ENCODE assay signal across 3 cellular contexts in the genomic region with DNA sequence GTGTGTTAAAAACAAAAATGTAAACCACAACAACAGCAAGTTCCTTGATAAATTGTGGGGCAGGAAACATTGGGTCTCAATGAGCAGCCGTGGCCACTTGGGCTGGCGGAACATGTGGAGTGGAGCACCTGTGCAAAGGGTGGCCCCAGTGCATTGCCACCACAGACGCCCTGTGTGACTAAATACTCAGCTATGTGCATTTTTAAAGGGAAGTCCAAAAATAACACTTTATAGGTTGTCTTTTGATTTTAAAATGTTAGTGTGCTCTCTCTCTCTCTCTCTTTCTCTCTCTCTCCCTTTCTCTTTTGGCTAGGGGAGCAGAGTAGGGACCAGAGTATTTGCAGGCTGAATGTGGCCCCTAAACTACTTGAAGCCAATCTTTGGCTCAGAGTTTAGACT.
TF ChIP-seq lines count a peak whose summit lies in the region.

No MANE protein-coding gene starts in this region.

TF ChIP-seq in SK-N-SH, 30 proteins besides CTCF, POLR2A, EP300 and RAD21 (continued from another document):
- TF ChIP-seq, protein P1, sequence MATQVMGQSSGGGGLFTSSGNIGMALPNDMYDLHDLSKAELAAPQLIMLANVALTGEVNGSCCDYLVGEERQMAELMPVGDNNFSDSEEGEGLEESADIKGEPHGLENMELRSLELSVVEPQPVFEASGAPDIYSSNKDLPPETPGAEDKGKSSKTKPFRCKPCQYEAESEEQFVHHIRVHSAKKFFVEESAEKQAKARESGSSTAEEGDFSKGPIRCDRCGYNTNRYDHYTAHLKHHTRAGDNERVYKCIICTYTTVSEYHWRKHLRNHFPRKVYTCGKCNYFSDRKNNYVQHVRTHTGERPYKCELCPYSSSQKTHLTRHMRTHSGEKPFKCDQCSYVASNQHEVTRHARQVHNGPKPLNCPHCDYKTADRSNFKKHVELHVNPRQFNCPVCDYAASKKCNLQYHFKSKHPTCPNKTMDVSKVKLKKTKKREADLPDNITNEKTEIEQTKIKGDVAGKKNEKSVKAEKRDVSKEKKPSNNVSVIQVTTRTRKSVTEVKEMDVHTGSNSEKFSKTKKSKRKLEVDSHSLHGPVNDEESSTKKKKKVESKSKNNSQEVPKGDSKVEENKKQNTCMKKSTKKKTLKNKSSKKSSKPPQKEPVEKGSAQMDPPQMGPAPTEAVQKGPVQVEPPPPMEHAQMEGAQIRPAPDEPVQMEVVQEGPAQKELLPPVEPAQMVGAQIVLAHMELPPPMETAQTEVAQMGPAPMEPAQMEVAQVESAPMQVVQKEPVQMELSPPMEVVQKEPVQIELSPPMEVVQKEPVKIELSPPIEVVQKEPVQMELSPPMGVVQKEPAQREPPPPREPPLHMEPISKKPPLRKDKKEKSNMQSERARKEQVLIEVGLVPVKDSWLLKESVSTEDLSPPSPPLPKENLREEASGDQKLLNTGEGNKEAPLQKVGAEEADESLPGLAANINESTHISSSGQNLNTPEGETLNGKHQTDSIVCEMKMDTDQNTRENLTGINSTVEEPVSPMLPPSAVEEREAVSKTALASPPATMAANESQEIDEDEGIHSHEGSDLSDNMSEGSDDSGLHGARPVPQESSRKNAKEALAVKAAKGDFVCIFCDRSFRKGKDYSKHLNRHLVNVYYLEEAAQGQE (IDR thresholded peaks at IDR 0.05; ENCODE audit: low read depth, low read length): no peak
- TF ChIP-seq CHD2 (IDR thresholded peaks at IDR 0.05; ENCODE audit: low read length, partially characterized antibody) (no peak), TAF1 (IDR thresholded peaks at IDR 0.05; ENCODE audit: borderline replicate concordance, low read depth, low read length) (no peak), GABPA (IDR thresholded peaks at IDR 0.05; ENCODE audit: low read depth) (no peak), FOSL2 (IDR thresholded peaks at IDR 0.05; ENCODE audit: borderline replicate concordance, low read depth) (peak; percentile 15; the same call in 1 of the 2 replicates), RXRA (IDR thresholded peaks at IDR 0.05; ENCODE audit: borderline replicate concordance, low read depth) (no peak)
- TF ChIP-seq, protein P2, sequence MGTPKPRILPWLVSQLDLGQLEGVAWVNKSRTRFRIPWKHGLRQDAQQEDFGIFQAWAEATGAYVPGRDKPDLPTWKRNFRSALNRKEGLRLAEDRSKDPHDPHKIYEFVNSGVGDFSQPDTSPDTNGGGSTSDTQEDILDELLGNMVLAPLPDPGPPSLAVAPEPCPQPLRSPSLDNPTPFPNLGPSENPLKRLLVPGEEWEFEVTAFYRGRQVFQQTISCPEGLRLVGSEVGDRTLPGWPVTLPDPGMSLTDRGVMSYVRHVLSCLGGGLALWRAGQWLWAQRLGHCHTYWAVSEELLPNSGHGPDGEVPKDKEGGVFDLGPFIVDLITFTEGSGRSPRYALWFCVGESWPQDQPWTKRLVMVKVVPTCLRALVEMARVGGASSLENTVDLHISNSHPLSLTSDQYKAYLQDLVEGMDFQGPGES (IDR thresholded peaks at IDR 0.05; ENCODE audit: low read depth, low read length): no peak
- TF ChIP-seq, protein P3, sequence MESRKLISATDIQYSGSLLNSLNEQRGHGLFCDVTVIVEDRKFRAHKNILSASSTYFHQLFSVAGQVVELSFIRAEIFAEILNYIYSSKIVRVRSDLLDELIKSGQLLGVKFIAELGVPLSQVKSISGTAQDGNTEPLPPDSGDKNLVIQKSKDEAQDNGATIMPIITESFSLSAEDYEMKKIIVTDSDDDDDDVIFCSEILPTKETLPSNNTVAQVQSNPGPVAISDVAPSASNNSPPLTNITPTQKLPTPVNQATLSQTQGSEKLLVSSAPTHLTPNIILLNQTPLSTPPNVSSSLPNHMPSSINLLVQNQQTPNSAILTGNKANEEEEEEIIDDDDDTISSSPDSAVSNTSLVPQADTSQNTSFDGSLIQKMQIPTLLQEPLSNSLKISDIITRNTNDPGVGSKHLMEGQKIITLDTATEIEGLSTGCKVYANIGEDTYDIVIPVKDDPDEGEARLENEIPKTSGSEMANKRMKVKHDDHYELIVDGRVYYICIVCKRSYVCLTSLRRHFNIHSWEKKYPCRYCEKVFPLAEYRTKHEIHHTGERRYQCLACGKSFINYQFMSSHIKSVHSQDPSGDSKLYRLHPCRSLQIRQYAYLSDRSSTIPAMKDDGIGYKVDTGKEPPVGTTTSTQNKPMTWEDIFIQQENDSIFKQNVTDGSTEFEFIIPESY (IDR thresholded peaks at IDR 0.05; ENCODE audit: borderline replicate concordance, low read depth): no peak
TF ChIP-seq in SK-N-SH: peak in this region for 2.

TF ChIP-seq in SK-N-SH treated with all-trans-retinoic acid at 6 μM for 48 hours, 23 proteins besides CTCF, POLR2A, EP300 and RAD21 (continued from another document):
- TF ChIP-seq, protein P4, sequence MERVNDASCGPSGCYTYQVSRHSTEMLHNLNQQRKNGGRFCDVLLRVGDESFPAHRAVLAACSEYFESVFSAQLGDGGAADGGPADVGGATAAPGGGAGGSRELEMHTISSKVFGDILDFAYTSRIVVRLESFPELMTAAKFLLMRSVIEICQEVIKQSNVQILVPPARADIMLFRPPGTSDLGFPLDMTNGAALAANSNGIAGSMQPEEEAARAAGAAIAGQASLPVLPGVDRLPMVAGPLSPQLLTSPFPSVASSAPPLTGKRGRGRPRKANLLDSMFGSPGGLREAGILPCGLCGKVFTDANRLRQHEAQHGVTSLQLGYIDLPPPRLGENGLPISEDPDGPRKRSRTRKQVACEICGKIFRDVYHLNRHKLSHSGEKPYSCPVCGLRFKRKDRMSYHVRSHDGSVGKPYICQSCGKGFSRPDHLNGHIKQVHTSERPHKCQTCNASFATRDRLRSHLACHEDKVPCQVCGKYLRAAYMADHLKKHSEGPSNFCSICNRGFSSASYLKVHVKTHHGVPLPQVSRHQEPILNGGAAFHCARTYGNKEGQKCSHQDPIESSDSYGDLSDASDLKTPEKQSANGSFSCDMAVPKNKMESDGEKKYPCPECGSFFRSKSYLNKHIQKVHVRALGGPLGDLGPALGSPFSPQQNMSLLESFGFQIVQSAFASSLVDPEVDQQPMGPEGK (CRISPR knock-in tag; IDR thresholded peaks at IDR 0.05; ENCODE audit: borderline replicate concordance): no peak
- no peak for TF ChIP-seq ISL1 (CRISPR knock-in tag; IDR thresholded peaks at IDR 0.05)
- TF ChIP-seq ZFP30 (CRISPR knock-in tag; IDR thresholded peaks at IDR 0.05): no peak
- no peak for TF ChIP-seq CSDC2 (CRISPR knock-in tag; IDR thresholded peaks at IDR 0.05)
- TF ChIP-seq SNAI2 (CRISPR knock-in tag; IDR thresholded peaks at IDR 0.05): no peak
- no peak for TF ChIP-seq PPARA (CRISPR knock-in tag; IDR thresholded peaks at IDR 0.05; ENCODE audit: borderline replicate concordance)
- no peak for TF ChIP-seq RARB (CRISPR knock-in tag; IDR thresholded peaks at IDR 0.05)
- no peak for TF ChIP-seq ZNF70 (CRISPR knock-in tag; IDR thresholded peaks at IDR 0.05)
- TF ChIP-seq ZNF565 (CRISPR knock-in tag; conservative IDR thresholded peaks at IDR 0.05; ENCODE audit: low read depth): no peak
- TF ChIP-seq, protein P5, sequence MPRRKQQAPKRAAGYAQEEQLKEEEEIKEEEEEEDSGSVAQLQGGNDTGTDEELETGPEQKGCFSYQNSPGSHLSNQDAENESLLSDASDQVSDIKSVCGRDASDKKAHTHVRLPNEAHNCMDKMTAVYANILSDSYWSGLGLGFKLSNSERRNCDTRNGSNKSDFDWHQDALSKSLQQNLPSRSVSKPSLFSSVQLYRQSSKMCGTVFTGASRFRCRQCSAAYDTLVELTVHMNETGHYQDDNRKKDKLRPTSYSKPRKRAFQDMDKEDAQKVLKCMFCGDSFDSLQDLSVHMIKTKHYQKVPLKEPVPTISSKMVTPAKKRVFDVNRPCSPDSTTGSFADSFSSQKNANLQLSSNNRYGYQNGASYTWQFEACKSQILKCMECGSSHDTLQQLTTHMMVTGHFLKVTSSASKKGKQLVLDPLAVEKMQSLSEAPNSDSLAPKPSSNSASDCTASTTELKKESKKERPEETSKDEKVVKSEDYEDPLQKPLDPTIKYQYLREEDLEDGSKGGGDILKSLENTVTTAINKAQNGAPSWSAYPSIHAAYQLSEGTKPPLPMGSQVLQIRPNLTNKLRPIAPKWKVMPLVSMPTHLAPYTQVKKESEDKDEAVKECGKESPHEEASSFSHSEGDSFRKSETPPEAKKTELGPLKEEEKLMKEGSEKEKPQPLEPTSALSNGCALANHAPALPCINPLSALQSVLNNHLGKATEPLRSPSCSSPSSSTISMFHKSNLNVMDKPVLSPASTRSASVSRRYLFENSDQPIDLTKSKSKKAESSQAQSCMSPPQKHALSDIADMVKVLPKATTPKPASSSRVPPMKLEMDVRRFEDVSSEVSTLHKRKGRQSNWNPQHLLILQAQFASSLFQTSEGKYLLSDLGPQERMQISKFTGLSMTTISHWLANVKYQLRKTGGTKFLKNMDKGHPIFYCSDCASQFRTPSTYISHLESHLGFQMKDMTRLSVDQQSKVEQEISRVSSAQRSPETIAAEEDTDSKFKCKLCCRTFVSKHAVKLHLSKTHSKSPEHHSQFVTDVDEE (CRISPR knock-in tag; IDR thresholded peaks at IDR 0.05): no peak

TF ChIP-seq in WTC11, 78 proteins besides CTCF, POLR2A, EP300 and RAD21 (continued from another document):
- TF ChIP-seq, protein P6, sequence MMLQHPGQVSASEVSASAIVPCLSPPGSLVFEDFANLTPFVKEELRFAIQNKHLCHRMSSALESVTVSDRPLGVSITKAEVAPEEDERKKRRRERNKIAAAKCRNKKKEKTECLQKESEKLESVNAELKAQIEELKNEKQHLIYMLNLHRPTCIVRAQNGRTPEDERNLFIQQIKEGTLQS (CRISPR knock-in tag; conservative IDR thresholded peaks at IDR 0.05): no peak
- TF ChIP-seq SMAD4 (CRISPR knock-in tag; IDR thresholded peaks at IDR 0.05) (no peak), ZNF121 (CRISPR knock-in tag; IDR thresholded peaks at IDR 0.05) (no peak)
- TF ChIP-seq, protein P7, sequence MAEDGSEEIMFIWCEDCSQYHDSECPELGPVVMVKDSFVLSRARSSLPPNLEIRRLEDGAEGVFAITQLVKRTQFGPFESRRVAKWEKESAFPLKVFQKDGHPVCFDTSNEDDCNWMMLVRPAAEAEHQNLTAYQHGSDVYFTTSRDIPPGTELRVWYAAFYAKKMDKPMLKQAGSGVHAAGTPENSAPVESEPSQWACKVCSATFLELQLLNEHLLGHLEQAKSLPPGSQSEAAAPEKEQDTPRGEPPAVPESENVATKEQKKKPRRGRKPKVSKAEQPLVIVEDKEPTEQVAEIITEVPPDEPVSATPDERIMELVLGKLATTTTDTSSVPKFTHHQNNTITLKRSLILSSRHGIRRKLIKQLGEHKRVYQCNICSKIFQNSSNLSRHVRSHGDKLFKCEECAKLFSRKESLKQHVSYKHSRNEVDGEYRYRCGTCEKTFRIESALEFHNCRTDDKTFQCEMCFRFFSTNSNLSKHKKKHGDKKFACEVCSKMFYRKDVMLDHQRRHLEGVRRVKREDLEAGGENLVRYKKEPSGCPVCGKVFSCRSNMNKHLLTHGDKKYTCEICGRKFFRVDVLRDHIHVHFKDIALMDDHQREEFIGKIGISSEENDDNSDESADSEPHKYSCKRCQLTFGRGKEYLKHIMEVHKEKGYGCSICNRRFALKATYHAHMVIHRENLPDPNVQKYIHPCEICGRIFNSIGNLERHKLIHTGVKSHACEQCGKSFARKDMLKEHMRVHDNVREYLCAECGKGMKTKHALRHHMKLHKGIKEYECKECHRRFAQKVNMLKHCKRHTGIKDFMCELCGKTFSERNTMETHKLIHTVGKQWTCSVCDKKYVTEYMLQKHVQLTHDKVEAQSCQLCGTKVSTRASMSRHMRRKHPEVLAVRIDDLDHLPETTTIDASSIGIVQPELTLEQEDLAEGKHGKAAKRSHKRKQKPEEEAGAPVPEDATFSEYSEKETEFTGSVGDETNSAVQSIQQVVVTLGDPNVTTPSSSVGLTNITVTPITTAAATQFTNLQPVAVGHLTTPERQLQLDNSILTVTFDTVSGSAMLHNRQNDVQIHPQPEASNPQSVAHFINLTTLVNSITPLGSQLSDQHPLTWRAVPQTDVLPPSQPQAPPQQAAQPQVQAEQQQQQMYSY (CRISPR knock-in tag; IDR thresholded peaks at IDR 0.05): peak; percentile 56
- TF ChIP-seq, protein P8, sequence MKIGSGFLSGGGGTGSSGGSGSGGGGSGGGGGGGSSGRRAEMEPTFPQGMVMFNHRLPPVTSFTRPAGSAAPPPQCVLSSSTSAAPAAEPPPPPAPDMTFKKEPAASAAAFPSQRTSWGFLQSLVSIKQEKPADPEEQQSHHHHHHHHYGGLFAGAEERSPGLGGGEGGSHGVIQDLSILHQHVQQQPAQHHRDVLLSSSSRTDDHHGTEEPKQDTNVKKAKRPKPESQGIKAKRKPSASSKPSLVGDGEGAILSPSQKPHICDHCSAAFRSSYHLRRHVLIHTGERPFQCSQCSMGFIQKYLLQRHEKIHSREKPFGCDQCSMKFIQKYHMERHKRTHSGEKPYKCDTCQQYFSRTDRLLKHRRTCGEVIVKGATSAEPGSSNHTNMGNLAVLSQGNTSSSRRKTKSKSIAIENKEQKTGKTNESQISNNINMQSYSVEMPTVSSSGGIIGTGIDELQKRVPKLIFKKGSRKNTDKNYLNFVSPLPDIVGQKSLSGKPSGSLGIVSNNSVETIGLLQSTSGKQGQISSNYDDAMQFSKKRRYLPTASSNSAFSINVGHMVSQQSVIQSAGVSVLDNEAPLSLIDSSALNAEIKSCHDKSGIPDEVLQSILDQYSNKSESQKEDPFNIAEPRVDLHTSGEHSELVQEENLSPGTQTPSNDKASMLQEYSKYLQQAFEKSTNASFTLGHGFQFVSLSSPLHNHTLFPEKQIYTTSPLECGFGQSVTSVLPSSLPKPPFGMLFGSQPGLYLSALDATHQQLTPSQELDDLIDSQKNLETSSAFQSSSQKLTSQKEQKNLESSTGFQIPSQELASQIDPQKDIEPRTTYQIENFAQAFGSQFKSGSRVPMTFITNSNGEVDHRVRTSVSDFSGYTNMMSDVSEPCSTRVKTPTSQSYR (CRISPR knock-in tag; IDR thresholded peaks at IDR 0.05): no peak
- TF ChIP-seq, protein P9, sequence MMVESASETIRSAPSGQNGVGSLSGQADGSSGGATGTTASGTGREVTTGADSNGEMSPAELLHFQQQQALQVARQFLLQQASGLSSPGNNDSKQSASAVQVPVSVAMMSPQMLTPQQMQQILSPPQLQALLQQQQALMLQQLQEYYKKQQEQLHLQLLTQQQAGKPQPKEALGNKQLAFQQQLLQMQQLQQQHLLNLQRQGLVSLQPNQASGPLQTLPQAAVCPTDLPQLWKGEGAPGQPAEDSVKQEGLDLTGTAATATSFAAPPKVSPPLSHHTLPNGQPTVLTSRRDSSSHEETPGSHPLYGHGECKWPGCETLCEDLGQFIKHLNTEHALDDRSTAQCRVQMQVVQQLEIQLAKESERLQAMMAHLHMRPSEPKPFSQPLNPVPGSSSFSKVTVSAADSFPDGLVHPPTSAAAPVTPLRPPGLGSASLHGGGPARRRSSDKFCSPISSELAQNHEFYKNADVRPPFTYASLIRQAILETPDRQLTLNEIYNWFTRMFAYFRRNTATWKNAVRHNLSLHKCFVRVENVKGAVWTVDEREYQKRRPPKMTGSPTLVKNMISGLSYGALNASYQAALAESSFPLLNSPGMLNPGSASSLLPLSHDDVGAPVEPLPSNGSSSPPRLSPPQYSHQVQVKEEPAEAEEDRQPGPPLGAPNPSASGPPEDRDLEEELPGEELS (CRISPR knock-in tag; IDR thresholded peaks at IDR 0.05): no peak
